In genomic region chrX:1124531-1124930, GRCh38 we compare ENCODE assay signal across 20 cellular contexts.
"Had no signal": no experiment of that assay in that cellular context is flagged by ENCODE, and none has a peak within 500 bp of the region (broad histone marks: within the 10 kb centered on the region; RNA-seq: fewer than 3 reads in every experiment).

No MANE protein-coding gene starts in this region.

- H3K4me1 ChIP-seq: heart right ventricle, left ventricle myocardium inferior, sigmoid colon, stomach had no signal

- DNase-seq: cortex of kidney; effector CD8-positive, alpha-beta T cell; heart right ventricle; kidney; left cardiac atrium; left ventricle myocardium inferior; mesendoderm; naive thymus-derived CD4-positive, alpha-beta T cell; nephron progenitor cell; posterior cingulate gyrus; sigmoid colon; stimulated activated CD4-positive, alpha-beta T cell treated with anti-CD3 and anti-CD28 coated beads, Interleukin-12 subunit alpha, Interleukin-12 subunit beta, amount 100 ng/mL, for 4 hours; stimulated activated naive CD4-positive, alpha-beta T cell; stomach; substantia nigra; trophoblast cell had no signal

- H3K36me3 ChIP-seq: heart right ventricle, left ventricle myocardium inferior, neutrophil, sigmoid colon, stomach had no signal

- H3K27ac ChIP-seq: dorsolateral prefrontal cortex, heart right ventricle, left ventricle myocardium inferior, neutrophil, sigmoid colon, skin epidermis, stomach had no signal

- H3K4me3 ChIP-seq: heart right ventricle, left ventricle myocardium inferior, lung, sigmoid colon, skin epidermis, stomach had no signal

- H3K9me3 ChIP-seq: left ventricle myocardium inferior, neutrophil had no signal
